1 cellular context compared by ENCODE assay signal in the genomic region with DNA sequence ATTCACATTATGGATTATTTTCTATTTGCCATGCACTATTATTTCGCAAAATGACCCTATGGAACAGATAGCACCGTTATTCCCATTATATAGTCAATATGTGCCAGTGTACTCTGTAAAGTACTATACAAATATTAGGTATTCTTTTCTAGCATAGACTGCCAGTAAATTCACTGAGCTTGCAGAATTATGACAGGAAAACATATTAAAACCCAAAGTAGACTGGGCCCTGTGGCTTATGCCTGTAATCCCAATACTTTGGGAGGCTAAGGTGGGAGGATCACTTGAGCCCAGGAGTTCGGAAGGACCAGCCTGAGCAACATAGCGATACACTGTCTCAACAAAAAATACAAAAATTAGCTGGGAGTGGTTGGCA.
TF ChIP-seq lines count a peak whose summit lies in the region.

No MANE protein-coding gene starts in this region.

TF ChIP-seq in A549, 52 proteins besides CTCF, POLR2A, EP300 and RAD21 (continued from another document):
- TF ChIP-seq, protein P1, sequence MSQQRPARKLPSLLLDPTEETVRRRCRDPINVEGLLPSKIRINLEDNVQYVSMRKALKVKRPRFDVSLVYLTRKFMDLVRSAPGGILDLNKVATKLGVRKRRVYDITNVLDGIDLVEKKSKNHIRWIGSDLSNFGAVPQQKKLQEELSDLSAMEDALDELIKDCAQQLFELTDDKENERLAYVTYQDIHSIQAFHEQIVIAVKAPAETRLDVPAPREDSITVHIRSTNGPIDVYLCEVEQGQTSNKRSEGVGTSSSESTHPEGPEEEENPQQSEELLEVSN (IDR thresholded peaks at IDR 0.05; ENCODE audit: borderline replicate concordance, low read depth), result no peak
- TF ChIP-seq NPAS2 (CRISPR knock-in tag; IDR thresholded peaks at IDR 0.05; ENCODE audit: borderline replicate concordance) (no peak), PHF8 (IDR thresholded peaks at IDR 0.05; ENCODE audit: borderline replicate concordance, low read depth) (no peak), MAFK (IDR thresholded peaks at IDR 0.05; ENCODE audit: partially characterized antibody) (peak; percentile 57)
